In the genomic region with DNA sequence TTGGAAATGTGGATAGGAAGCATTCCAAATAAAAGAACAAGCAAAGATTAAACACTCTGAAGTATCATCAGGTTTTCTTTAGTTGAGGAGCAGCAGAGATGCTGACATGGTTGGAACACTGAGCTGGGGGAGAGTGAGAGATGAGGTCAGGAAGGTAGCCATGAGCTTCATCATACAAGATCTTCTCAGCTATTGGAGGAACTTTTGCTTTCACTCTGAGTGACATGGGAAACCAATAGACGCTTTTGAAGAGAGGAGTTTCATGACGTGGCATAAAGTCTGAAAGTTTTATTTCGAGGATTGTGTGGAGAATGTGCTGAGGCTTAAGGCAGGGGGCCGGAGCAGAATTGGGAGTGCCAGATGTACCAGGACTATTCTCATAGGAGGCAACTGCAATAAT, we compare ENCODE assay signal across 27 cellular contexts.
"Had no signal": no experiment of that assay in that cellular context is flagged by ENCODE, and none has a peak within 500 bp of the region (broad histone marks: within the 10 kb centered on the region; RNA-seq: fewer than 3 reads in every experiment).

No MANE protein-coding gene starts in this region.

- H3K36me3 Mint-ChIP-seq: immature natural killer cell; mesothelial cell of epicardium; naive B cell; natural killer cell; stimulated activated memory B cell treated with anti-CD40 and anti-IgM and Interleukin-4, amounts not matched to agents 10 μg/mL and 1 μg/mL and 100 μg/mL, for 72 hours; type B pancreatic cell had no signal

- H3K9me3 Mint-ChIP-seq: mesothelial cell of epicardium; nephron progenitor cell; stimulated activated memory B cell treated with anti-CD40 and anti-IgM and Interleukin-4, amounts not matched to agents 10 μg/mL and 1 μg/mL and 100 μg/mL, for 72 hours; type B pancreatic cell had no signal

- ATAC-seq: left colon; left lung; natural killer cell; right lobe of liver; stimulated activated memory B cell treated with anti-CD40 and anti-IgM and Interleukin-4, amounts not matched to agents 10 μg/mL and 1 μg/mL and 100 μg/mL, for 72 hours; stimulated activated naive CD8-positive, alpha-beta T cell treated with anti-CD3 and anti-CD28 coated beads, Interleukin-15, amount 100 ng/mL, for 72 hours had no signal

- H3K27me3 ChIP-seq: left lung, ovary, right atrium auricular region, right lobe of liver, tibial nerve, uterus had no signal

- H3K4me1 ChIP-seq: left lung, right atrium auricular region, right lobe of liver, tibial nerve, uterus had no signal

- DNase-seq: immature natural killer cell; kidney; left colon; left lung; mesendoderm; naive B cell; natural killer cell; nephron progenitor cell; ovary; right lobe of liver; stimulated activated CD4-positive, alpha-beta T cell treated with anti-CD3 and anti-CD28 coated beads, Interleukin-1b, Interleukin-23, amount 100 ng/mL, for 48 hours; stimulated activated CD4-positive, alpha-beta T cell treated with anti-CD3 and anti-CD28 coated beads, Interleukin-2, amount 100 ng/mL, for 48 hours; stimulated activated CD4-positive, alpha-beta T cell treated with anti-CD3 and anti-CD28 coated beads, Interleukin-4, amount 100 ng/mL, for 4 hours; stimulated activated CD8-positive, alpha-beta memory T cell treated with anti-CD3 and anti-CD28 coated beads, Interleukin-4, amount 100 ng/mL, for 48 hours; stimulated activated naive CD4-positive, alpha-beta T cell treated with Interleukin-2 at 50 U/mL for 16 hours; stimulated activated naive CD8-positive, alpha-beta T cell treated with anti-CD3 and anti-CD28 coated beads, Interleukin-15, amount 100 ng/mL, for 72 hours; substantia nigra; uterus had no signal

- H3K36me3 ChIP-seq: left lung, ovary, right atrium auricular region, right lobe of liver, tibial nerve, uterus had no signal

- H3K4me3 Mint-ChIP-seq: immature natural killer cell; mesothelial cell of epicardium; naive B cell; natural killer cell; nephron progenitor cell; stimulated activated memory B cell treated with anti-CD40 and anti-IgM and Interleukin-4, amounts not matched to agents 10 μg/mL and 1 μg/mL and 100 μg/mL, for 72 hours; stimulated activated naive CD8-positive, alpha-beta T cell treated with anti-CD3 and anti-CD28 coated beads, Interleukin-15, amount 100 ng/mL, for 72 hours; type B pancreatic cell had no signal

- H3K27ac Mint-ChIP-seq: immature natural killer cell; mesothelial cell of epicardium; naive B cell; natural killer cell; nephron progenitor cell; progenitor cell of endocrine pancreas; stimulated activated memory B cell treated with anti-CD40 and anti-IgM and Interleukin-4, amounts not matched to agents 10 μg/mL and 1 μg/mL and 100 μg/mL, for 72 hours; stimulated activated naive CD8-positive, alpha-beta T cell treated with anti-CD3 and anti-CD28 coated beads, Interleukin-15, amount 100 ng/mL, for 72 hours; type B pancreatic cell had no signal

- H3K27me3 Mint-ChIP-seq: stimulated activated memory B cell treated with anti-CD40 and anti-IgM and Interleukin-4, amounts not matched to agents 10 μg/mL and 1 μg/mL and 100 μg/mL, for 72 hours had no signal

- H3K4me2 ChIP-seq: smooth muscle cell had no signal

- H3K4me1 Mint-ChIP-seq: immature natural killer cell; naive B cell; natural killer cell; nephron progenitor cell; stimulated activated memory B cell treated with anti-CD40 and anti-IgM and Interleukin-4, amounts not matched to agents 10 μg/mL and 1 μg/mL and 100 μg/mL, for 72 hours; stimulated activated naive CD8-positive, alpha-beta T cell treated with anti-CD3 and anti-CD28 coated beads, Interleukin-15, amount 100 ng/mL, for 72 hours had no signal

- H3K4me3 ChIP-seq: left lung, lung, ovary, right atrium auricular region, right lobe of liver, smooth muscle cell, tibial nerve, uterus had no signal

- H3K9me3 ChIP-seq: left lung, ovary, right atrium auricular region, right lobe of liver, tibial nerve, uterus had no signal

- FAIRE-seq: islet of Langerhans, kidney had no signal

- H3K27ac ChIP-seq: left lung, ovary, right atrium auricular region, right lobe of liver, tibial nerve, uterus had no signal
